Comparison of ENCODE assay signal across 20 cellular contexts in genomic region chr4:13881880-13882279, GRCh38.
DNase-seq lines count a peak whose midpoint lies in the region; TF ChIP-seq lines count a peak whose summit lies in the region.
"Had no signal": no experiment of that assay in that cellular context is flagged by ENCODE, and none has a peak within 500 bp of the region (broad histone marks: within the 10 kb centered on the region; RNA-seq: fewer than 3 reads in every experiment).

No MANE protein-coding gene starts in this region.

- H3K4me2 ChIP-seq in MM.1S (ENCODE audit: low read depth, low read length) (no peak overlapping the region), mesendoderm (ENCODE audit: low read length) (no peak overlapping the region)

- no peaks in the 10 kb centered on the region for H3K9me3 Mint-ChIP-seq in chondrocyte (ENCODE audit: low read depth)
- H3K9me3 Mint-ChIP-seq: activated CD4-positive, alpha-beta T cell treated with anti-CD3 and anti-CD28 coated beads, Interleukin-2, amount 10 ng/mL, durations not matched to agents 7 days and 5 days; activated naive CD8-positive, alpha-beta T cell treated with anti-CD3 and anti-CD28 coated beads for 36 hours; T-helper 2 cell treated with Interferon-gamma antibody and Interleukin-4, amounts not matched to agents 5 μg/mL and 100 μg/mL, for 36 hours had no signal

- no peak overlapping the region for H3K4me3 Mint-ChIP-seq in chondrocyte (ENCODE audit: unreplicated experiment)
- H3K4me3 Mint-ChIP-seq: activated CD4-positive, alpha-beta T cell treated with anti-CD3 and anti-CD28 coated beads, Interleukin-2, amount 10 ng/mL, durations not matched to agents 7 days and 5 days; activated naive CD8-positive, alpha-beta T cell treated with anti-CD3 and anti-CD28 coated beads for 36 hours; activated T-cell treated with anti-CD3 and anti-CD28 coated beads, Interleukin-2, amount 50 U/mL, for 4 hours; T-helper 2 cell treated with Interferon-gamma antibody and Interleukin-4, amounts not matched to agents 5 μg/mL and 100 μg/mL, for 36 hours had no signal

- H3K9me2 ChIP-seq in MM.1S (replicated peaks; ENCODE audit: insufficient read depth, low read length) = no peaks in the 10 kb centered on the region

- peak overlapping the region; percentile 54 for H3K27ac Mint-ChIP-seq in chondrocyte (ENCODE audit: unreplicated experiment)
- H3K27ac Mint-ChIP-seq: activated CD4-positive, alpha-beta T cell treated with anti-CD3 and anti-CD28 coated beads, Interleukin-2, amount 10 ng/mL, durations not matched to agents 7 days and 5 days; activated naive CD8-positive, alpha-beta T cell treated with anti-CD3 and anti-CD28 coated beads for 36 hours; T-helper 2 cell treated with Interferon-gamma antibody and Interleukin-4, amounts not matched to agents 5 μg/mL and 100 μg/mL, for 36 hours had no signal

- H2AK5ac ChIP-seq in mesendoderm (ENCODE audit: low read length) = no peak overlapping the region

- H3K9me3 ChIP-seq in MM.1S (replicated peaks; ENCODE audit: insufficient read depth, low read length) (no peaks in the 10 kb centered on the region), HAP-1 (no peaks in the 10 kb centered on the region)
- H3K9me3 ChIP-seq: upper lobe of left lung had no signal

- in situ Hi-C loops in HAP-1 (cut with MboI; ENCODE audit: low sequenced_read_pairs) = no loop called here

- no peaks in the 10 kb centered on the region for H3K36me3 Mint-ChIP-seq in chondrocyte (ENCODE audit: low read depth)
- H3K36me3 Mint-ChIP-seq: activated naive CD8-positive, alpha-beta T cell treated with anti-CD3 and anti-CD28 coated beads for 36 hours had no signal

- H4K8ac ChIP-seq in mesendoderm (ENCODE audit: low read depth, low read length) = no peak overlapping the region

- H2BK5ac ChIP-seq in mesendoderm (ENCODE audit: low read length) = no peak overlapping the region

- H3K4me1 Mint-ChIP-seq in chondrocyte (ENCODE audit: low read depth) = peaks cover 12% of the 10 kb centered on the region
- H3K4me1 Mint-ChIP-seq: activated CD4-positive, alpha-beta T cell treated with anti-CD3 and anti-CD28 coated beads, Interleukin-2, amount 10 ng/mL, durations not matched to agents 7 days and 5 days; activated naive CD8-positive, alpha-beta T cell treated with anti-CD3 and anti-CD28 coated beads for 36 hours had no signal

- H4K20me1 ChIP-seq in MM.1S (ENCODE audit: insufficient read depth, low read length) = no peaks in the 10 kb centered on the region

- DNase-seq in AG10803 (ENCODE audit: low read depth) (no peak), MM.1S (no peak), chondrocyte (ENCODE audit: low spot score) (no peak), midbrain (lab: John Stamatoyannopoulos, UW) (peak; percentile 7), mesendoderm (no peak), HAP-1 (ENCODE audit: low spot score in 2 of 2) (no peak), H4 (ENCODE audit: low spot score) (no peak)
- no peak for DNase-seq in stimulated activated naive CD4-positive, alpha-beta T cell treated with Interleukin-2 at 50 U/mL for 16 hours (lab: John Stamatoyannopoulos, UW)
- DNase-seq: activated CD4-positive, alpha-beta T cell treated with anti-CD3 and anti-CD28 coated beads, Interleukin-2, amount 10 ng/mL, durations not matched to agents 7 days and 5 days; activated naive CD8-positive, alpha-beta T cell treated with anti-CD3 and anti-CD28 coated beads for 36 hours; activated T-cell treated with anti-CD3 and anti-CD28 coated beads, Interleukin-2, amount 50 U/mL, for 4 hours; C1 segment of cervical spinal cord; DMS153; NCI-H1092; NCI-H2171; NCI-H82; stimulated activated CD4-positive, alpha-beta T cell treated with anti-CD3 and anti-CD28 coated beads, Interleukin-1b, Interleukin-23, amount 100 ng/mL, for 48 hours; upper lobe of left lung had no signal

- H3K4me1 ChIP-seq in MM.1S (ENCODE audit: low read length) (no peaks in the 10 kb centered on the region), mesendoderm (ENCODE audit: control insufficient read depth, low read depth, low read length) (no peaks in the 10 kb centered on the region), HAP-1 (no peaks in the 10 kb centered on the region)
- H3K4me1 ChIP-seq: upper lobe of left lung had no signal

- H3F3A ChIP-seq in MM.1S (ENCODE audit: insufficient read depth, low read length) = no peaks in the 10 kb centered on the region

- TF ChIP-seq CTCF in AG10803 (conservative IDR thresholded peaks at IDR 0.05; ENCODE audit: low read length) (peak; percentile 46), MM.1S (IDR thresholded peaks at IDR 0.05; ENCODE audit: low read length) (peak; percentile 10; the same call in 1 of the 2 replicates), chondrocyte (IDR thresholded peaks at IDR 0.05) (peak; percentile 81)

- H3K9ac ChIP-seq in MM.1S (ENCODE audit: low read length) = no peak overlapping the region
- H3K9ac ChIP-seq in mesendoderm (ENCODE audit: low read length) = no peak overlapping the region

- no peak overlapping the region for H2AFZ ChIP-seq in MM.1S (ENCODE audit: low read length)

- no peak overlapping the region for H2BK15ac ChIP-seq in mesendoderm (replicated peaks; ENCODE audit: low read depth)

- no peak overlapping the region for H2BK120ac ChIP-seq in mesendoderm (ENCODE audit: low read depth, low read length)

- H3K18ac ChIP-seq in mesendoderm (ENCODE audit: low read length) = no peak overlapping the region

- no peaks in the 10 kb centered on the region for H3K36me3 ChIP-seq in MM.1S (replicated peaks; ENCODE audit: insufficient read depth, low read length)
- no peaks in the 10 kb centered on the region for H3K36me3 ChIP-seq in mesendoderm (ENCODE audit: control insufficient read depth, insufficient read depth, low read length)
- no peaks in the 10 kb centered on the region for H3K36me3 ChIP-seq in HAP-1 (replicated peaks)
- H3K36me3 ChIP-seq: upper lobe of left lung had no signal

- H3K4ac ChIP-seq in mesendoderm (ENCODE audit: low read depth, low read length) = no peak overlapping the region

- H3K27ac ChIP-seq in MM.1S (ENCODE audit: low read length) = no peak overlapping the region
- no peak overlapping the region for H3K27ac ChIP-seq in mesendoderm (ENCODE audit: low read depth, low read length)
- H3K27ac ChIP-seq: epithelial cell of prostate, upper lobe of left lung had no signal

- H3K79me2 ChIP-seq in MM.1S (ENCODE audit: low read length) (no peaks in the 10 kb centered on the region), mesendoderm (ENCODE audit: control insufficient read depth, insufficient read depth, low read length) (no peaks in the 10 kb centered on the region)

- H3K79me1 ChIP-seq in mesendoderm (ENCODE audit: low read length) = no peaks in the 10 kb centered on the region

- no peaks in the 10 kb centered on the region for H3K27me3 Mint-ChIP-seq in chondrocyte (ENCODE audit: low read depth)
- H3K27me3 Mint-ChIP-seq: activated CD4-positive, alpha-beta T cell treated with anti-CD3 and anti-CD28 coated beads, Interleukin-2, amount 10 ng/mL, durations not matched to agents 7 days and 5 days; activated naive CD8-positive, alpha-beta T cell treated with anti-CD3 and anti-CD28 coated beads for 36 hours had no signal

- H3K56ac ChIP-seq in mesendoderm (ENCODE audit: low read length) = no peak overlapping the region

- no peaks in the 10 kb centered on the region for H3K27me3 ChIP-seq in MM.1S (replicated peaks; ENCODE audit: insufficient read depth, low read length)
- no peaks in the 10 kb centered on the region for H3K27me3 ChIP-seq in mesendoderm (ENCODE audit: insufficient read depth, low read length, poor library complexity)
- no peaks in the 10 kb centered on the region for H3K27me3 ChIP-seq in HAP-1 (ENCODE audit: low read depth)
- H3K27me3 ChIP-seq: upper lobe of left lung had no signal

- no CpG with 5 or more reads among the region's 4 CpGs for WGBS in mesendoderm (ENCODE audit: extremely low coverage, insufficient coverage, low lambda C conversion rate)

- H4K5ac ChIP-seq in mesendoderm (ENCODE audit: low read length) = no peak overlapping the region

- no peak overlapping the region for H3K23ac ChIP-seq in mesendoderm (ENCODE audit: low read length)

- H3K4me3 ChIP-seq in AG10803 (ENCODE audit: low read length) = no peak overlapping the region
- no peak overlapping the region for H3K4me3 ChIP-seq in MM.1S (ENCODE audit: low read length)
- no peak overlapping the region for H3K4me3 ChIP-seq in mesendoderm (ENCODE audit: low read length)
- no peak overlapping the region for H3K4me3 ChIP-seq in HAP-1
- H3K4me3 ChIP-seq: upper lobe of left lung had no signal

Comparison
In these comparisons a context has a peak if more than half of its experiments do, and no peak if none do; other contexts are left out.
1. CTCF ChIP-seq: peak in every context shown above with its lines; median percentile 81 in chondrocyte; 46 in AG10803; 10 in MM.1S.